Comparison of ENCODE assay signal across 21 cellular contexts in the genomic region with DNA sequence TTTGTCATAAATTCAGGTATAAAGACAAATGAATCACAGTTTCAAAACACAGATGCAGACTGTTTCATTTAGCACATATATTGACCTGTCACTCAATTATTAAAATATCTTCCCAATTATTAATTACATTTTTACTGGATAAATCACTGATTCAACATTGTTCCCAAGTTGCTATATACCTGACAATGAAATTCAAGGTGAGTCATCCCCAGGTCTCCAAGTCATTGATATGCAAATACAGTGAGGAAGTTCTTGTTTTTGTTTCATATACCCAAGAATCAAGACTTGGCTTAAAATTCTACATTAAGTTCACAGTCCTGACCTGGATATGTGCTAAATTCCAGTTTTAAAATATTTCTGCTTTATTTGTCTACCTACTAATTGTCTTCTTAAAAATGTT.
DNase-seq lines count a peak whose midpoint lies in the region; TF ChIP-seq lines count a peak whose summit lies in the region.
"Had no signal": no experiment of that assay in that cellular context is flagged by ENCODE, and none has a peak within 500 bp of the region (broad histone marks: within the 10 kb centered on the region; RNA-seq: fewer than 3 reads in every experiment).

No MANE protein-coding gene starts in this region.

- no peak overlapping the region for H3K27ac Mint-ChIP-seq in neural progenitor cell
- H3K27ac Mint-ChIP-seq: B cell, CD14-positive monocyte had no signal

- no peak overlapping the region for H2BK120ac ChIP-seq in mesenchymal stem cell (ENCODE audit: low read depth, low read length)

- DNase-seq in DMS53 treated with DMSO at 0.1 percent for 48 hours (lab: John Stamatoyannopoulos, UW; ENCODE audit: unreplicated experiment): peak; percentile 6
- peak; percentile 88 for DNase-seq in epithelial cell of esophagus (ENCODE audit: low read depth)
- DNase-seq in iPS-NIHi7 (ENCODE audit: extremely low spot score): peak; percentile 29
- DNase-seq in NAMALWA (ENCODE audit: low spot score): no peak
- DNase-seq in Karpas-422: no peak
- no peak for DNase-seq in neural progenitor cell (ENCODE audit: low spot score)
- DNase-seq in mesenchymal stem cell: no peak
- DNase-seq: DMS79 treated with DMSO at 0.1 percent for 48 hours, GOT3, NCI-H1105, NCI-H146, NCI-H2029, NCI-H226, NCI-H524, NCI-H82, Peyer's patch had no signal

- no peaks in the 10 kb centered on the region for H3K79me2 ChIP-seq in Karpas-422 (ENCODE audit: low read length)
- no peaks in the 10 kb centered on the region for H3K79me2 ChIP-seq in neural progenitor cell (ENCODE audit: low read depth)

- TF ChIP-seq CTCF in epithelial cell of esophagus (IDR thresholded peaks at IDR 0.05; ENCODE audit: insufficient read depth, low read depth, low read length, missing control alignments): no peak
- TF ChIP-seq CTCF in neural progenitor cell (IDR thresholded peaks at IDR 0.05): no peak

- H3K36me3 ChIP-seq in HUES6 (ENCODE audit: control insufficient read depth, insufficient read depth, low read length) (no peaks in the 10 kb centered on the region), Karpas-422 (ENCODE audit: insufficient read depth, low read length) (no peaks in the 10 kb centered on the region), neural progenitor cell (no peaks in the 10 kb centered on the region), mesenchymal stem cell (ENCODE audit: control insufficient read depth in 1 of 2, insufficient read depth in 2 of 2, low read depth in 1 of 2, low read length in 2 of 2) (no peaks in the 10 kb centered on the region)
- H3K36me3 ChIP-seq: Peyer's patch, SJSA1 had no signal

- no peaks in the 10 kb centered on the region for H3K9me3 Mint-ChIP-seq in neural progenitor cell

- no peak overlapping the region for H4K8ac ChIP-seq in mesenchymal stem cell (ENCODE audit: low read length)

- H3K27me3 ChIP-seq in HUES6 (ENCODE audit: control insufficient read depth, insufficient read depth, low read length) (no peaks in the 10 kb centered on the region), Karpas-422 (ENCODE audit: low read length) (no peaks in the 10 kb centered on the region), neural progenitor cell (no peaks in the 10 kb centered on the region), mesenchymal stem cell (ENCODE audit: control insufficient read depth in 1 of 2, insufficient read depth in 1 of 2, low read length in 2 of 2) (no peaks in the 10 kb centered on the region)
- H3K27me3 ChIP-seq: Peyer's patch, SJSA1 had no signal

- H3K27ac ChIP-seq in HUES6 (ENCODE audit: low read depth, low read length) (peak overlapping the region; percentile 55; the same call in 1 of the 2 replicates), Karpas-422 (ENCODE audit: low read length) (no peak overlapping the region), neural progenitor cell (no peak overlapping the region), mesenchymal stem cell (ENCODE audit: low read length, poor library complexity, severe bottlenecking) (no peak overlapping the region)
- H3K27ac ChIP-seq: Peyer's patch, SJSA1 had no signal

- H4K91ac ChIP-seq in mesenchymal stem cell (ENCODE audit: low read length): no peak overlapping the region

- H2AFZ ChIP-seq in Karpas-422 (ENCODE audit: low read length) (no peak overlapping the region), neural progenitor cell (replicated peaks) (no peak overlapping the region), mesenchymal stem cell (ENCODE audit: low read depth, low read length) (no peak overlapping the region)

- no peaks in the 10 kb centered on the region for H3K36me3 Mint-ChIP-seq in neural progenitor cell
- H3K36me3 Mint-ChIP-seq: CD14-positive monocyte had no signal

- H3K4me2 ChIP-seq in Karpas-422 (ENCODE audit: low read depth, low read length, poor library complexity, severe bottlenecking): no peak overlapping the region
- H3K4me2 ChIP-seq in neural progenitor cell: no peak overlapping the region
- H3K4me2 ChIP-seq in mesenchymal stem cell (ENCODE audit: low read length, poor library complexity, severe bottlenecking): no peak overlapping the region

- H3K18ac ChIP-seq in mesenchymal stem cell (ENCODE audit: low read depth in 1 of 2, low read length in 2 of 2): no peak overlapping the region

- H3K9me3 ChIP-seq in HUES6 (ENCODE audit: control insufficient read depth, insufficient read depth, low read depth, low read length) (no peaks in the 10 kb centered on the region), Karpas-422 (ENCODE audit: low read length) (no peaks in the 10 kb centered on the region), neural progenitor cell (ENCODE audit: low read depth) (no peaks in the 10 kb centered on the region), mesenchymal stem cell (ENCODE audit: control insufficient read depth, low read length) (no peaks in the 10 kb centered on the region)
- H3K9me3 ChIP-seq: Peyer's patch, SJSA1 had no signal

- no peak overlapping the region for H2BK15ac ChIP-seq in mesenchymal stem cell (ENCODE audit: low read depth, poor library complexity, severe bottlenecking)

- H2BK12ac ChIP-seq in mesenchymal stem cell (ENCODE audit: low read length in 2 of 2): no peak overlapping the region

- H3K4ac ChIP-seq in mesenchymal stem cell (ENCODE audit: low read depth in 1 of 2, low read length in 2 of 2): no peak overlapping the region

- no peaks in the 10 kb centered on the region for H4K20me1 ChIP-seq in Karpas-422 (ENCODE audit: insufficient read depth, low read depth, low read length)
- H4K20me1 ChIP-seq in neural progenitor cell (ENCODE audit: low read depth): no peaks in the 10 kb centered on the region

- H3K23ac ChIP-seq in mesenchymal stem cell (ENCODE audit: low read length in 2 of 2): no peak overlapping the region

- no peaks in the 10 kb centered on the region for H3F3A ChIP-seq in neural progenitor cell (ENCODE audit: low read depth)

- H3K27me3 Mint-ChIP-seq in neural progenitor cell (ENCODE audit: insufficient read depth, low read depth): no peaks in the 10 kb centered on the region
- H3K27me3 Mint-ChIP-seq: B cell had no signal

- H3K4me3 ChIP-seq in HUES6 (ENCODE audit: low read depth, low read length) (no peak overlapping the region), epithelial cell of esophagus (ENCODE audit: low read length) (no peak overlapping the region), Karpas-422 (ENCODE audit: low read length) (no peak overlapping the region), neural progenitor cell (no peak overlapping the region), mesenchymal stem cell (ENCODE audit: insufficient read depth in 1 of 2, low read depth in 1 of 2, low read length in 2 of 2) (no peak overlapping the region)
- H3K4me3 ChIP-seq: K562, Peyer's patch, SJSA1 had no signal

- no peaks in the 10 kb centered on the region for H3K79me1 ChIP-seq in mesenchymal stem cell (replicated peaks; ENCODE audit: low read length, poor library complexity, severe bottlenecking)

- no peaks in the 10 kb centered on the region for H3K9me2 ChIP-seq in Karpas-422 (replicated peaks; ENCODE audit: insufficient read depth, low read length)

- peaks cover 10% of the 10 kb centered on the region; the same call in 1 of the 2 replicates for H3K4me1 ChIP-seq in HUES6 (ENCODE audit: control insufficient read depth, insufficient read depth, low read length)
- H3K4me1 ChIP-seq in Karpas-422 (ENCODE audit: low read length): no peaks in the 10 kb centered on the region
- no peaks in the 10 kb centered on the region for H3K4me1 ChIP-seq in neural progenitor cell
- no peaks in the 10 kb centered on the region for H3K4me1 ChIP-seq in mesenchymal stem cell (ENCODE audit: control insufficient read depth, insufficient read depth, low read depth, low read length)
- H3K4me1 ChIP-seq: Peyer's patch, SJSA1 had no signal

- no peak overlapping the region for H2BK5ac ChIP-seq in mesenchymal stem cell (ENCODE audit: low read depth, low read length, poor library complexity, severe bottlenecking)

- H3K14ac ChIP-seq in mesenchymal stem cell (ENCODE audit: low read length in 2 of 2): no peak overlapping the region

- H3K9ac ChIP-seq in HUES6 (ENCODE audit: low read length) (no peak overlapping the region), Karpas-422 (ENCODE audit: low read length) (no peak overlapping the region), neural progenitor cell (no peak overlapping the region), mesenchymal stem cell (ENCODE audit: low read length) (no peak overlapping the region)

- no peak overlapping the region for H2AK5ac ChIP-seq in mesenchymal stem cell (ENCODE audit: low read length, severe bottlenecking)

- H3K4me1 Mint-ChIP-seq in neural progenitor cell: no peaks in the 10 kb centered on the region
- H3K4me1 Mint-ChIP-seq: B cell, CD14-positive monocyte had no signal

- no peak overlapping the region for H3K4me3 Mint-ChIP-seq in neural progenitor cell
- H3K4me3 Mint-ChIP-seq: B cell, CD14-positive monocyte had no signal

Comparison
In these comparisons a context has a peak if more than half of its experiments do, and no peak if none do; other contexts are left out.
1. DNase-seq: peak in DMS53 treated with DMSO at 0.1 percent for 48 hours (single experiment), epithelial cell of esophagus (single experiment) and iPS-NIHi7 (single experiment); none in NAMALWA (single experiment), Karpas-422 (single experiment), neural progenitor cell (single experiment) and mesenchymal stem cell (single experiment).